Comparison of ENCODE assay signal across 9 cellular contexts in genomic region chr3:132549890-132550578, GRCh38. TPM values are rescaled to one million over a fixed set of nuclear protein-coding genes. Genes with fewer than 3 reads are reported as not detected.
DNase-seq lines count a peak whose midpoint lies in the region; ATAC-seq, FAIRE-seq and TF ChIP-seq lines count a peak whose summit lies in the region.
"Had no signal": no experiment of that assay in that cellular context is flagged by ENCODE, and none has a peak within 500 bp of the region (broad histone marks: within the 10 kb centered on the region; RNA-seq: fewer than 3 reads in every experiment).

No MANE protein-coding gene starts in this region.

- no peaks in the 10 kb centered on the region for H3K27me3 ChIP-seq in sigmoid colon

- no peaks in the 10 kb centered on the region for H3K27me3 Mint-ChIP-seq in activated T-helper 2 cell treated with anti-CD3 and anti-CD28 coated beads, Interferon-gamma antibody, Interleukin-2, Interleukin-4, amounts not matched to agents 10 μg/mL and 5 μg/mL and 100 μg/mL, durations not matched to agents 14 hours and 24 hours and 36 hours (ENCODE audit: low read depth)

- peaks cover 0 to 4% (median 0%) of the 10 kb centered on the region in 4 donors for H3K4me1 ChIP-seq in sigmoid colon

- H3K27ac ChIP-seq in sigmoid colon = no peak overlapping the region

- intact Hi-C loops in activated T-helper 2 cell treated with anti-CD3 and anti-CD28 coated beads, Interferon-gamma antibody, Interleukin-2, Interleukin-4, amounts not matched to agents 10 μg/mL and 5 μg/mL and 100 μg/mL, durations not matched to agents 14 hours and 24 hours and 36 hours (cut with micrococcal nuclease) = loop anchor here (1.0 to 10.0 kb wide), 3 partner anchors 13 to 1055 kb away; no protein-coding TSS in a partner anchor
- intact Hi-C loops in sigmoid colon (cut with DNase I) = no loop called here

- peak; percentile 87 for ATAC-seq in GM18867 (IDR thresholded peaks at IDR 0.05; ENCODE audit: unreplicated experiment)
- peak; percentile 92 for ATAC-seq in HG03066 (IDR thresholded peaks at IDR 0.05; ENCODE audit: low read depth, unreplicated experiment)

- no peaks in the 10 kb centered on the region for H3K36me3 ChIP-seq in sigmoid colon

- no peak for TF ChIP-seq EP300 in sigmoid colon (IDR thresholded peaks at IDR 0.05)

- TF ChIP-seq CTCF in sigmoid colon (IDR thresholded peaks at IDR 0.05) = no peak

- TF ChIP-seq POLR2A in sigmoid colon (IDR thresholded peaks at IDR 0.05) = no peak

- H3K4me1 Mint-ChIP-seq in activated T-helper 2 cell treated with anti-CD3 and anti-CD28 coated beads, Interferon-gamma antibody, Interleukin-2, Interleukin-4, amounts not matched to agents 10 μg/mL and 5 μg/mL and 100 μg/mL, durations not matched to agents 14 hours and 24 hours and 36 hours (ENCODE audit: low read depth) = peaks cover 50% of the 10 kb centered on the region

- H3K4me3 Mint-ChIP-seq in activated T-helper 2 cell treated with anti-CD3 and anti-CD28 coated beads, Interferon-gamma antibody, Interleukin-2, Interleukin-4, amounts not matched to agents 10 μg/mL and 5 μg/mL and 100 μg/mL, durations not matched to agents 14 hours and 24 hours and 36 hours (ENCODE audit: low read depth) = peak overlapping the region; percentile 69

- DNase-seq in A172 (ENCODE audit: low spot score) (peak; percentile 63), urothelium cell line (ENCODE audit: low spot score) (peak; percentile 26), SW 1271 (lab: John Stamatoyannopoulos, UW) (no peak), sigmoid colon (no peak)
- no peak for DNase-seq in activated T-helper 2 cell treated with anti-CD3 and anti-CD28 coated beads, Interferon-gamma antibody, Interleukin-2, Interleukin-4, amounts not matched to agents 10 μg/mL and 5 μg/mL and 100 μg/mL, durations not matched to agents 14 hours and 24 hours and 36 hours (ENCODE audit: low spot score)
- no peak for DNase-seq in effector CD8-positive, alpha-beta T cell (lab: John Stamatoyannopoulos, UW)

- no peak overlapping the region for H3K4me3 ChIP-seq in sigmoid colon
- H3K4me3 ChIP-seq: skin epidermis had no signal

- H3K27ac Mint-ChIP-seq in activated T-helper 2 cell treated with anti-CD3 and anti-CD28 coated beads, Interferon-gamma antibody, Interleukin-2, Interleukin-4, amounts not matched to agents 10 μg/mL and 5 μg/mL and 100 μg/mL, durations not matched to agents 14 hours and 24 hours and 36 hours = peak overlapping the region; percentile 99

- no peaks in the 10 kb centered on the region for H3K9me3 ChIP-seq in sigmoid colon

- H3K9me3 Mint-ChIP-seq in activated T-helper 2 cell treated with anti-CD3 and anti-CD28 coated beads, Interferon-gamma antibody, Interleukin-2, Interleukin-4, amounts not matched to agents 10 μg/mL and 5 μg/mL and 100 μg/mL, durations not matched to agents 14 hours and 24 hours and 36 hours = peaks cover 3% of the 10 kb centered on the region

- no peak for FAIRE-seq in urothelium cell line (lab: Jason Lieb, UNC)

- peaks cover 9% of the 10 kb centered on the region for H3K36me3 Mint-ChIP-seq in activated T-helper 2 cell treated with anti-CD3 and anti-CD28 coated beads, Interferon-gamma antibody, Interleukin-2, Interleukin-4, amounts not matched to agents 10 μg/mL and 5 μg/mL and 100 μg/mL, durations not matched to agents 14 hours and 24 hours and 36 hours (ENCODE audit: low read depth)

RNA-seq across cellular contexts. Expression of gene ACKR4, which starts 47.0 kb away (rescaled TPM):
- total RNA-seq in A172 (2014; rRNA removed; shearing (Covaris generic)) = not detected in 2 replicates
- total RNA-seq in activated T-helper 2 cell treated with anti-CD3 and anti-CD28 coated beads, Interferon-gamma antibody, Interleukin-2, Interleukin-4, amounts not matched to agents 10 μg/mL and 5 μg/mL and 100 μg/mL, durations not matched to agents 14 hours and 24 hours and 36 hours = not detected in 2 replicates
- total RNA-seq in sigmoid colon = 1 to 10 TPM in 2 of 4 donors, under 1 TPM in 1, not detected in 1; 0.54 to 5.0 (median 3.2) TPM
- polyA plus RNA-seq in sigmoid colon = 1 to 10 TPM in 1 of 3 donors, under 1 TPM in 1, not detected in 1; 0.60 to 2.0 TPM

Comparison
In these comparisons a context has a peak if more than half of its experiments do, and no peak if none do; other contexts are left out.
1. DNase-seq: peak in A172 (single experiment) and urothelium cell line (single experiment); none in activated T-helper 2 cell treated with anti-CD3 and anti-CD28 coated beads, Interferon-gamma antibody, Interleukin-2, Interleukin-4, amounts not matched to agents 10 μg/mL and 5 μg/mL and 100 μg/mL, durations not matched to agents 14 hours and 24 hours and 36 hours (single experiment), SW 1271 (0 of 2), sigmoid colon (single experiment) and effector CD8-positive, alpha-beta T cell (single experiment).